In genomic region chr6:11083956-11084355, GRCh38 we compare ENCODE assay signal across 1 cellular context.
TF ChIP-seq lines count a peak whose summit lies in the region.

No MANE protein-coding gene starts in this region.

TF ChIP-seq in K562, 482 proteins besides CTCF, POLR2A, EP300 and RAD21:
- TF ChIP-seq CAMTA2 (CRISPR knock-in tag; conservative IDR thresholded peaks at IDR 0.05): no peak
- no peak for TF ChIP-seq ADNP (tag; IDR thresholded peaks at IDR 0.05)
- TF ChIP-seq GABPA (tag; conservative IDR thresholded peaks at IDR 0.05; ENCODE audit: low read depth): no peak
- TF ChIP-seq PRMT5 (CRISPR knock-in tag; IDR thresholded peaks at IDR 0.05): no peak
- TF ChIP-seq KHSRP (IDR thresholded peaks at IDR 0.05): no peak
